Comparison of ENCODE assay signal across 27 cellular contexts in genomic region chr22:32270641-32271369, GRCh38. TPM values are rescaled to one million over a fixed set of nuclear protein-coding genes. Genes with fewer than 3 reads are reported as not detected.
DNase-seq lines count a peak whose midpoint lies in the region; ATAC-seq and TF ChIP-seq lines count a peak whose summit lies in the region.
"Had no signal": no experiment of that assay in that cellular context is flagged by ENCODE, and none has a peak within 500 bp of the region (broad histone marks: within the 10 kb centered on the region; RNA-seq: fewer than 3 reads in every experiment).

No MANE protein-coding gene starts in this region.

- H3K36me3 ChIP-seq in colonic mucosa, result no peaks in the 10 kb centered on the region
- H3K36me3 ChIP-seq: BE2C, BLaER1 had no signal

- peaks cover 0 to 6% of the 10 kb centered on the region in 2 donors for H3K27me3 Mint-ChIP-seq in natural killer cell treated with Interleukin-12 subunit alpha and Interleukin-12 subunit beta and Interleukin-15 and Interleukin-18, amount 100 ng/mL, for 72 hours
- no peaks in the 10 kb centered on the region for H3K27me3 Mint-ChIP-seq in natural killer cell (ENCODE audit: low read depth in 2 of 2)
- H3K27me3 Mint-ChIP-seq in osteocyte (ENCODE audit: unreplicated experiment), result no peaks in the 10 kb centered on the region

- intact Hi-C loops in natural killer cell (cut with micrococcal nuclease), result no loop called here
- intact Hi-C loops in colonic mucosa (cut with DNase I), result no loop called here

- no peaks in the 10 kb centered on the region for H3K9me3 Mint-ChIP-seq in natural killer cell treated with Interleukin-12 subunit alpha and Interleukin-12 subunit beta and Interleukin-15 and Interleukin-18, amount 100 ng/mL, for 72 hours
- H3K9me3 Mint-ChIP-seq in natural killer cell (no peaks in the 10 kb centered on the region), osteocyte (ENCODE audit: unreplicated experiment) (no peaks in the 10 kb centered on the region)
- H3K9me3 Mint-ChIP-seq in stimulated activated effector memory CD8-positive, alpha-beta T cell treated with anti-CD3 and anti-CD28 coated beads, Interleukin-12 subunit alpha, Interleukin-12 subunit beta, amount 100 ng/mL, for 72 hours, result no peaks in the 10 kb centered on the region
- H3K9me3 Mint-ChIP-seq: CD14-positive monocyte; CD4-positive, alpha-beta memory T cell; CD4-positive, CD25-positive, alpha-beta regulatory T cell; CD8-positive, alpha-beta memory T cell had no signal

- H3K27ac Mint-ChIP-seq in natural killer cell treated with Interleukin-12 subunit alpha and Interleukin-12 subunit beta and Interleukin-15 and Interleukin-18, amount 100 ng/mL, for 72 hours, result no peak overlapping the region
- H3K27ac Mint-ChIP-seq in natural killer cell (no peak overlapping the region), osteocyte (ENCODE audit: unreplicated experiment) (no peak overlapping the region)
- H3K27ac Mint-ChIP-seq in stimulated activated effector memory CD8-positive, alpha-beta T cell treated with anti-CD3 and anti-CD28 coated beads, Interleukin-12 subunit alpha, Interleukin-12 subunit beta, amount 100 ng/mL, for 72 hours, result no peak overlapping the region
- H3K27ac Mint-ChIP-seq: CD14-positive monocyte; CD4-positive, CD25-positive, alpha-beta regulatory T cell; CD8-positive, alpha-beta memory T cell had no signal

- H3K4me3 ChIP-seq in colonic mucosa, result no peak overlapping the region
- H3K4me3 ChIP-seq: BLaER1, GM12878 had no signal

- H3K4me3 Mint-ChIP-seq in natural killer cell treated with Interleukin-12 subunit alpha and Interleukin-12 subunit beta and Interleukin-15 and Interleukin-18, amount 100 ng/mL, for 72 hours, result no peak overlapping the region
- H3K4me3 Mint-ChIP-seq in natural killer cell (no peak overlapping the region), osteocyte (ENCODE audit: unreplicated experiment) (no peak overlapping the region)
- H3K4me3 Mint-ChIP-seq in stimulated activated effector memory CD8-positive, alpha-beta T cell treated with anti-CD3 and anti-CD28 coated beads, Interleukin-12 subunit alpha, Interleukin-12 subunit beta, amount 100 ng/mL, for 72 hours, result no peak overlapping the region
- H3K4me3 Mint-ChIP-seq: CD14-positive monocyte; CD4-positive, alpha-beta memory T cell; CD4-positive, CD25-positive, alpha-beta regulatory T cell; CD8-positive, alpha-beta memory T cell had no signal

- no peaks in the 10 kb centered on the region for H3K4me1 ChIP-seq in colonic mucosa
- H3K4me1 ChIP-seq: BE2C had no signal

- H3K9ac ChIP-seq in colonic mucosa (ENCODE audit: low read depth in 2 of 2, low read length in 2 of 2), result no peak overlapping the region
- H3K9ac ChIP-seq: BLaER1 had no signal

- no peak overlapping the region for H3K27ac ChIP-seq in colonic mucosa
- H3K27ac ChIP-seq: BLaER1 had no signal

- no peaks in the 10 kb centered on the region for H3K9me3 ChIP-seq in colonic mucosa
- H3K9me3 ChIP-seq: BE2C, BLaER1 had no signal

- H3K27me3 ChIP-seq in colonic mucosa, result no peaks in the 10 kb centered on the region
- H3K27me3 ChIP-seq: BE2C, BLaER1 had no signal

- no peaks in the 10 kb centered on the region for H3K36me3 Mint-ChIP-seq in natural killer cell treated with Interleukin-12 subunit alpha and Interleukin-12 subunit beta and Interleukin-15 and Interleukin-18, amount 100 ng/mL, for 72 hours
- no peaks in the 10 kb centered on the region for H3K36me3 Mint-ChIP-seq in natural killer cell
- no peaks in the 10 kb centered on the region for H3K36me3 Mint-ChIP-seq in osteocyte (ENCODE audit: unreplicated experiment)
- H3K36me3 Mint-ChIP-seq in stimulated activated effector memory CD8-positive, alpha-beta T cell treated with anti-CD3 and anti-CD28 coated beads, Interleukin-12 subunit alpha, Interleukin-12 subunit beta, amount 100 ng/mL, for 72 hours, result no peaks in the 10 kb centered on the region
- H3K36me3 Mint-ChIP-seq: CD14-positive monocyte; CD8-positive, alpha-beta memory T cell had no signal

- DNase-seq in natural killer cell treated with Interleukin-12 subunit alpha and Interleukin-12 subunit beta and Interleukin-15 and Interleukin-18, amount 100 ng/mL, for 72 hours (ENCODE audit: low spot score), result no peak
- DNase-seq in natural killer cell (no peak), osteocyte (ENCODE audit: extremely low spot score, unreplicated experiment) (peak; percentile 83), colonic mucosa (no peak), GM20000 (ENCODE audit: low spot score) (no peak)
- no peak for DNase-seq in stimulated activated effector memory CD8-positive, alpha-beta T cell treated with anti-CD3 and anti-CD28 coated beads, Interleukin-12 subunit alpha, Interleukin-12 subunit beta, amount 100 ng/mL, for 72 hours (ENCODE audit: low spot score in 2 of 2)
- DNase-seq: 8988T; ACHN; BE2C; C1 segment of cervical spinal cord; CD4-positive, alpha-beta memory T cell; CD4-positive, CD25-positive, alpha-beta regulatory T cell; CD8-positive, alpha-beta memory T cell; COR-L47; DMS 273 treated with DMSO at 0.1 percent for 48 hours; DMS153; DMS53; DMS79; DND-41; EL; GDM1 had no signal

- peaks cover 3 to 5% of the 10 kb centered on the region in 2 donors for H3K4me1 Mint-ChIP-seq in natural killer cell treated with Interleukin-12 subunit alpha and Interleukin-12 subunit beta and Interleukin-15 and Interleukin-18, amount 100 ng/mL, for 72 hours (ENCODE audit: low read depth in 2 of 2)
- H3K4me1 Mint-ChIP-seq in natural killer cell (peaks cover 4 to 5% of the 10 kb centered on the region in 2 donors), osteocyte (ENCODE audit: unreplicated experiment) (peaks cover 5% of the 10 kb centered on the region)
- H3K4me1 Mint-ChIP-seq in stimulated activated effector memory CD8-positive, alpha-beta T cell treated with anti-CD3 and anti-CD28 coated beads, Interleukin-12 subunit alpha, Interleukin-12 subunit beta, amount 100 ng/mL, for 72 hours, result peaks cover 4% of the 10 kb centered on the region

- TF ChIP-seq CTCF in natural killer cell (IDR thresholded peaks at IDR 0.05), result no peak
- TF ChIP-seq CTCF in osteocyte (IDR thresholded peaks at IDR 0.05), result no peak
- TF ChIP-seq CTCF in colonic mucosa (IDR thresholded peaks at IDR 0.05), result no peak
- TF ChIP-seq CTCF in GM20000 (IDR thresholded peaks at IDR 0.05; ENCODE audit: extremely low read depth, missing control alignments), result no peak

- ATAC-seq in natural killer cell treated with Interleukin-12 subunit alpha and Interleukin-12 subunit beta and Interleukin-15 and Interleukin-18, amount 100 ng/mL, for 72 hours, result peak; percentile 24 to 25
- ATAC-seq in natural killer cell (no peak), HG02884 (IDR thresholded peaks at IDR 0.05; ENCODE audit: unreplicated experiment) (no peak)
- ATAC-seq in stimulated activated effector memory CD8-positive, alpha-beta T cell treated with anti-CD3 and anti-CD28 coated beads, Interleukin-12 subunit alpha, Interleukin-12 subunit beta, amount 100 ng/mL, for 72 hours, result peak; percentile 8
- ATAC-seq: GM12878 had no signal

RNA-seq across cellular contexts. Expression of gene SLC5A4, which starts 15.7 kb away (rescaled TPM):
- not detected for total RNA-seq in natural killer cell treated with Interleukin-12 subunit alpha and Interleukin-12 subunit beta and Interleukin-15 and Interleukin-18, amount 100 ng/mL, for 72 hours
- total RNA-seq in natural killer cell (not detected), osteocyte (not detected in 2 replicates), colonic mucosa (not detected)
- total RNA-seq: CD4-positive, alpha-beta memory T cell; CD4-positive, CD25-positive, alpha-beta regulatory T cell; CD8-positive, alpha-beta memory T cell; Daoy; G401; GM12878 had no signal

Comparison
In these comparisons a context has a peak if more than half of its experiments do, and no peak if none do; other contexts are left out.
1. ATAC-seq: peak in natural killer cell treated with Interleukin-12 subunit alpha and Interleukin-12 subunit beta and Interleukin-15 and Interleukin-18, amount 100 ng/mL, for 72 hours (2 of 2) and stimulated activated effector memory CD8-positive, alpha-beta T cell treated with anti-CD3 and anti-CD28 coated beads, Interleukin-12 subunit alpha, Interleukin-12 subunit beta, amount 100 ng/mL, for 72 hours (single experiment); none in natural killer cell (0 of 3) and HG02884 (single experiment).